In genomic region chrX:33908898-33909297, GRCh38 we compare ENCODE assay signal across 18 cellular contexts.
DNase-seq lines count a peak whose midpoint lies in the region; ATAC-seq, FAIRE-seq and TF ChIP-seq lines count a peak whose summit lies in the region.
"Had no signal": no experiment of that assay in that cellular context is flagged by ENCODE, and none has a peak within 500 bp of the region (broad histone marks: within the 10 kb centered on the region; RNA-seq: fewer than 3 reads in every experiment).

No MANE protein-coding gene starts in this region.

- H3K18ac ChIP-seq in H1 (ENCODE audit: extremely low read depth, low read length) = no peak overlapping the region; the same call in 1 of the 2 replicates

- POLR2A ChIA-PET in H1 (lab: Charles Lee; ENCODE audit: partially characterized antibody) = no interaction called here

- H3K27ac Mint-ChIP-seq in GM23338 (no peak overlapping the region), progenitor cell of endocrine pancreas (peak overlapping the region; percentile 23)
- H3K27ac Mint-ChIP-seq: CD14-positive monocyte; CD4-positive, alpha-beta memory T cell had no signal

- H4K8ac ChIP-seq in H1 (ENCODE audit: extremely low read depth, insufficient read depth, low read length) = no peak overlapping the region

- H3K27me3 Mint-ChIP-seq in GM23338 (ENCODE audit: insufficient read depth, low read depth, poor library complexity) = peaks cover 2% of the 10 kb centered on the region
- no peaks in the 10 kb centered on the region for H3K27me3 Mint-ChIP-seq in progenitor cell of endocrine pancreas
- H3K27me3 Mint-ChIP-seq: CD4-positive, alpha-beta memory T cell had no signal

- H2AFZ ChIP-seq in GM23338 = no peak overlapping the region
- H2AFZ ChIP-seq in H1 (ENCODE audit: low read length) = no peak overlapping the region

- H3K79me1 ChIP-seq in H1 (ENCODE audit: low read depth, low read length) = no peaks in the 10 kb centered on the region

- TF ChIP-seq RAD21 in H1 (IDR thresholded peaks at IDR 0.05 in 1 of 2, conservative IDR thresholded peaks at IDR 0.05 in 1 of 2; ENCODE audit: low read depth in 2 of 2, low read length in 2 of 2) = no peak

- CTCF ChIA-PET in H1 (lab: Charles Lee; ENCODE audit: partially characterized antibody) = no interaction called here

- H3K4me1 ChIP-seq in GM23338 (ENCODE audit: insufficient read depth) (peaks cover 24% of the 10 kb centered on the region), H1 (replicated peaks in 1 of 4; ENCODE audit: control insufficient read depth in 3 of 4, insufficient read depth in 4 of 4, low read length in 3 of 4) (peaks cover 0 to 9% (median 3%) of the 10 kb centered on the region in 4 experiments; a peak in 3 of 7 replicates)
- H3K4me1 ChIP-seq: BLaER1 had no signal

- H3F3A ChIP-seq in GM23338 (replicated peaks; ENCODE audit: low read depth) = no peaks in the 10 kb centered on the region

- H3K27ac ChIP-seq in GM23338 (ENCODE audit: low read depth) (no peak overlapping the region), H1 (ENCODE audit: low read depth, low read length) (no peak overlapping the region)
- H3K27ac ChIP-seq: BLaER1, KMS-11 had no signal

- H3K4me3 ChIP-seq in GM23338 (no peak overlapping the region), H1 (ENCODE audit: extremely low read depth in 1 of 4, insufficient read depth in 2 of 4, low read depth in 3 of 4, low read length in 4 of 4) (no peak overlapping the region)
- H3K4me3 ChIP-seq: BLaER1 had no signal

- H3K36me3 Mint-ChIP-seq in GM23338 (ENCODE audit: low read depth) = peaks cover 8% of the 10 kb centered on the region
- peaks cover 3% of the 10 kb centered on the region for H3K36me3 Mint-ChIP-seq in progenitor cell of endocrine pancreas (ENCODE audit: insufficient read depth)
- H3K36me3 Mint-ChIP-seq: CD14-positive monocyte; CD4-positive, alpha-beta memory T cell had no signal

- H3K79me2 ChIP-seq in GM23338 (replicated peaks; ENCODE audit: insufficient read depth) = no peaks in the 10 kb centered on the region
- no peaks in the 10 kb centered on the region for H3K79me2 ChIP-seq in H1 (ENCODE audit: control insufficient read depth in 1 of 2, insufficient read depth in 2 of 2, low read length in 2 of 2)

- no peak overlapping the region for H3K56ac ChIP-seq in H1 (replicated peaks; ENCODE audit: insufficient read length, low read depth, low read length)

- no peak overlapping the region for H2AK5ac ChIP-seq in H1 (ENCODE audit: low read depth, low read length)

- TF ChIP-seq EP300 in H1 (IDR thresholded peaks at IDR 0.05; ENCODE audit: borderline replicate concordance in 1 of 2, low read depth in 2 of 2, low read length in 2 of 2) = no peak

- H4K20me1 ChIP-seq in GM23338 (replicated peaks; ENCODE audit: insufficient read depth) = no peaks in the 10 kb centered on the region
- H4K20me1 ChIP-seq in H1 (replicated peaks in 1 of 2; ENCODE audit: control insufficient read depth in 1 of 2, insufficient read depth in 2 of 2, low read length in 2 of 2) = no peaks in the 10 kb centered on the region
- H4K20me1 ChIP-seq: BLaER1 had no signal

- no peak overlapping the region for H2BK5ac ChIP-seq in H1 (ENCODE audit: low read depth, low read length)

- no peak for TF ChIP-seq POLR2A in H1 (IDR thresholded peaks at IDR 0.05; ENCODE audit: control extremely low read depth in 1 of 2, low read depth in 2 of 2, low read length in 2 of 2)

- H3K9ac ChIP-seq in H1 (replicated peaks in 1 of 4; ENCODE audit: extremely low read depth in 1 of 4, low read depth in 3 of 4, low read length in 3 of 4) = no peak overlapping the region
- H3K9ac ChIP-seq: BLaER1, KMS-11 had no signal

- no peak overlapping the region for H3K23ac ChIP-seq in H1 (ENCODE audit: insufficient read length)

- H3K9me3 ChIP-seq in H1 (ENCODE audit: insufficient read depth in 2 of 2, low read depth in 1 of 2, low read length in 1 of 2) = no peaks in the 10 kb centered on the region

- peak; percentile 53 for ATAC-seq in GM23338

- H2BK15ac ChIP-seq in H1 (ENCODE audit: low read length) = no peak overlapping the region

- no peak for FAIRE-seq in H1 (lab: Jason Lieb, UNC)
- FAIRE-seq: A204.1, G401.6, GM12891 had no signal

- 26% methylated on average over 5 of the region's 5 CpGs; no CpG with 5 or more reads in 1 of the 2 experiments for WGBS in H1 (ENCODE audit: extremely low coverage in 1 of 2, insufficient coverage in 1 of 2, insufficient read length in 1 of 2, insufficient replicate concordance in 2 of 2, low coverage in 1 of 2, low lambda C conversion rate in 2 of 2, missing lambda C conversion rate in 1 of 2), 2 experiments

- TF ChIP-seq CTCF in GM23338 (conservative IDR thresholded peaks at IDR 0.05; ENCODE audit: low read depth in 2 of 2) (no peak), H1 (IDR thresholded peaks at IDR 0.05; ENCODE audit: control extremely low read depth in 1 of 3, insufficient read depth in 1 of 3, low read depth in 1 of 3, low read length in 3 of 3) (no peak), progenitor cell of endocrine pancreas (IDR thresholded peaks at IDR 0.05; ENCODE audit: unreplicated experiment) (no peak)

- DNase-seq in GM23338 (ENCODE audit: low spot score) (peak; percentile 2), H1 (ENCODE audit: low read depth in 1 of 2, low spot score in 2 of 2) (no peak), progenitor cell of endocrine pancreas (ENCODE audit: low spot score, unreplicated experiment) (no peak), SKM-1 (lab: John Stamatoyannopoulos, UW; ENCODE audit: unreplicated experiment) (no peak)
- no peak for DNase-seq in activated naive CD4-positive, alpha-beta T cell treated with Interleukin-2 at 50 U/mL for 16 hours
- no peak for DNase-seq in stimulated activated CD4-positive, alpha-beta T cell treated with anti-CD3 and anti-CD28 coated beads, Interleukin-4, amount 100 ng/mL, for 24 hours
- DNase-seq: CD4-positive, alpha-beta memory T cell; DMS53; DND-41; EL; GOT3; H9 had no signal

- no peak overlapping the region for H4K91ac ChIP-seq in H1 (replicated peaks; ENCODE audit: insufficient read length, low read length)

- no peak overlapping the region for H2BK20ac ChIP-seq in H1 (ENCODE audit: low read length)

- H3K36me3 ChIP-seq in GM23338 (ENCODE audit: insufficient read depth) = no peaks in the 10 kb centered on the region
- H3K36me3 ChIP-seq in H1 (ENCODE audit: control insufficient read depth in 2 of 4, insufficient read depth in 4 of 4, low read length in 3 of 4) = no peaks in the 10 kb centered on the region
- H3K36me3 ChIP-seq: BLaER1 had no signal

- no peak overlapping the region for H3K4ac ChIP-seq in H1 (replicated peaks; ENCODE audit: insufficient read length, low read depth, low read length)

- H3K9me2 ChIP-seq in GM23338 (ENCODE audit: insufficient read depth) = no peaks in the 10 kb centered on the region

- H3K4me3 Mint-ChIP-seq in GM23338 (no peak overlapping the region), progenitor cell of endocrine pancreas (ENCODE audit: low read depth) (no peak overlapping the region)
- H3K4me3 Mint-ChIP-seq: CD14-positive monocyte; CD4-positive, alpha-beta memory T cell; H9 had no signal

- no peak overlapping the region for H4K5ac ChIP-seq in H1 (ENCODE audit: insufficient read length, low read depth, low read length)

- H3K14ac ChIP-seq in H1 (ENCODE audit: insufficient read length) = no peak overlapping the region

- H2BK120ac ChIP-seq in H1 (replicated peaks; ENCODE audit: low read depth, low read length) = no peak overlapping the region

- H3K4me1 Mint-ChIP-seq in GM23338 (peaks cover 34% of the 10 kb centered on the region), progenitor cell of endocrine pancreas (ENCODE audit: low read depth) (peaks cover 50% of the 10 kb centered on the region)
- H3K4me1 Mint-ChIP-seq: CD14-positive monocyte; CD4-positive, alpha-beta memory T cell had no signal

- H3K27me3 ChIP-seq in GM23338 (ENCODE audit: insufficient read depth) (no peaks in the 10 kb centered on the region), H1 (replicated peaks in 1 of 4; ENCODE audit: control insufficient read depth in 3 of 4, extremely low read depth in 1 of 4, insufficient read depth in 3 of 4, low read length in 3 of 4) (no peaks in the 10 kb centered on the region)

- H3K9me3 Mint-ChIP-seq in GM23338 (peaks cover 10% of the 10 kb centered on the region; the same call in 2 of the 3 replicates), progenitor cell of endocrine pancreas (ENCODE audit: low read depth) (peaks cover 11% of the 10 kb centered on the region)

- H3K4me2 ChIP-seq in GM23338 = peak overlapping the region; percentile 60
- peak overlapping the region; percentile 21 to 57; a peak in 2 of 4 replicates for H3K4me2 ChIP-seq in H1 (ENCODE audit: insufficient read depth in 1 of 2, low read depth in 2 of 2, low read length in 2 of 2)
- H3K4me2 ChIP-seq: BLaER1, KMS-11 had no signal

- no peaks in the 10 kb centered on the region for H3K23me2 ChIP-seq in H1 (ENCODE audit: low read depth, low read length)

- H2BK12ac ChIP-seq in H1 (ENCODE audit: low read depth, low read length) = no peak overlapping the region

TF ChIP-seq in GM23338, 12 proteins besides CTCF, POLR2A, EP300 and RAD21 (continues in another document):
- no peak for TF ChIP-seq JUNB (IDR thresholded peaks at IDR 0.05; ENCODE audit: unreplicated experiment)
- no peak for TF ChIP-seq EZH2 (IDR thresholded peaks at IDR 0.05; ENCODE audit: low read depth, unreplicated experiment)

TF ChIP-seq in H1, 55 proteins besides CTCF, POLR2A, EP300 and RAD21 (continues in another document):
- TF ChIP-seq POU5F1 (IDR thresholded peaks at IDR 0.05; ENCODE audit: low read depth, low read length) = no peak
- TF ChIP-seq ATF3 (IDR thresholded peaks at IDR 0.05; ENCODE audit: insufficient read depth, low read depth, low read length) = no peak
- TF ChIP-seq SIX5 (IDR thresholded peaks at IDR 0.05; ENCODE audit: low read depth, low read length) = no peak
- TF ChIP-seq GABPA (IDR thresholded peaks at IDR 0.05; ENCODE audit: borderline replicate concordance, insufficient read depth, low read length) = no peak
- no peak for TF ChIP-seq SIN3A (conservative IDR thresholded peaks at IDR 0.05 in 1 of 2, IDR thresholded peaks at IDR 0.05 in 1 of 2; ENCODE audit: low read depth in 1 of 2, low read length in 2 of 2)
- TF ChIP-seq KDM5A (IDR thresholded peaks at IDR 0.05; ENCODE audit: low read length) = no peak
- no peak for TF ChIP-seq FOSL1 (IDR thresholded peaks at IDR 0.05; ENCODE audit: insufficient read depth, low read depth, low read length)
- no peak for TF ChIP-seq SIRT6 (IDR thresholded peaks at IDR 0.05; ENCODE audit: low read length)
- TF ChIP-seq NRF1 (IDR thresholded peaks at IDR 0.05; ENCODE audit: low read depth, low read length) = no peak
- no peak for TF ChIP-seq JUN (IDR thresholded peaks at IDR 0.05; ENCODE audit: low read depth, low read length)
- TF ChIP-seq PHF8 (conservative IDR thresholded peaks at IDR 0.05; ENCODE audit: low read depth, low read length) = no peak
- TF ChIP-seq NANOG (IDR thresholded peaks at IDR 0.05; ENCODE audit: insufficient read depth, low read depth, low read length, poor library complexity, severe bottlenecking) = no peak
- no peak for TF ChIP-seq EZH2 (IDR thresholded peaks at IDR 0.05; ENCODE audit: low read depth, low read length, severe bottlenecking)
